Comparison of ENCODE assay signal across 1 cellular context in genomic region chr4:1410491-1411325, GRCh38.
TF ChIP-seq lines count a peak whose summit lies in the region.

No MANE protein-coding gene starts in this region.

TF ChIP-seq in K562, 482 proteins besides CTCF, POLR2A, EP300 and RAD21 (continued from another document and continues in another):
- no peak for TF ChIP-seq THAP12 (CRISPR knock-in tag; IDR thresholded peaks at IDR 0.05)
- TF ChIP-seq ETS1 (conservative IDR thresholded peaks at IDR 0.05; ENCODE audit: control insufficient read depth, low read depth, low read length): peak; percentile 98
- peak; percentile 98 for TF ChIP-seq DMBX1 (CRISPR knock-in tag; IDR thresholded peaks at IDR 0.05; ENCODE audit: borderline replicate concordance)
- no peak for TF ChIP-seq PHB2 (IDR thresholded peaks at IDR 0.05; ENCODE audit: low read depth)
- TF ChIP-seq GATAD2B (IDR thresholded peaks at IDR 0.05; ENCODE audit: borderline replicate concordance): no peak
- no peak for TF ChIP-seq U2AF2 (optimal IDR thresholded peaks at IDR 0.05; ENCODE audit: low read depth, low read length)
- no peak for TF ChIP-seq NR2C1 (IDR thresholded peaks at IDR 0.05)
- TF ChIP-seq NR2C1 (tag; IDR thresholded peaks at IDR 0.05): no peak; the same call in 1 of the 2 replicates
- TF ChIP-seq ZNF644 (tag; IDR thresholded peaks at IDR 0.05; ENCODE audit: low read depth): peak; percentile 98
- TF ChIP-seq ZBTB7A (IDR thresholded peaks at IDR 0.05; ENCODE audit: borderline replicate concordance, control insufficient read depth, low read depth, low read length): peak; percentile 100
- peak; percentile 88 to 92 for TF ChIP-seq CBX3 (IDR thresholded peaks at IDR 0.05; ENCODE audit: borderline replicate concordance in 1 of 2, low read length in 2 of 2)
- TF ChIP-seq ZNF551 (CRISPR knock-in tag; IDR thresholded peaks at IDR 0.05): no peak
- no peak for TF ChIP-seq ZNF57 (CRISPR knock-in tag; IDR thresholded peaks at IDR 0.05)
- TF ChIP-seq GTF2E2 (tag; IDR thresholded peaks at IDR 0.05): no peak
- no peak for TF ChIP-seq SLC30A9 (CRISPR knock-in tag; IDR thresholded peaks at IDR 0.05)
- TF ChIP-seq MTA2 (IDR thresholded peaks at IDR 0.05; ENCODE audit: low read depth): no peak
- no peak for TF ChIP-seq CEBPZ (IDR thresholded peaks at IDR 0.05; ENCODE audit: borderline replicate concordance, low read depth, low read length)
- TF ChIP-seq RBM14 (IDR thresholded peaks at IDR 0.05; ENCODE audit: borderline replicate concordance, insufficient read depth, low read depth, low read length): no peak
- peak; percentile 93 for TF ChIP-seq MECOM (CRISPR knock-in tag; IDR thresholded peaks at IDR 0.05)
- 0 out of 4 replicates have a peak, but pooled peaks of 1 of the 2 experiments have one; percentile 14 for TF ChIP-seq KDM1A (IDR thresholded peaks at IDR 0.05)
- TF ChIP-seq ZNF699 (CRISPR knock-in tag; IDR thresholded peaks at IDR 0.05; ENCODE audit: insufficient replicate concordance): no peak
- no peak for TF ChIP-seq TFE3 (CRISPR knock-in tag; IDR thresholded peaks at IDR 0.05)
- no peak for TF ChIP-seq MEF2A (IDR thresholded peaks at IDR 0.05; ENCODE audit: control insufficient read depth, low read depth, low read length)
- TF ChIP-seq ARID3A (IDR thresholded peaks at IDR 0.05; ENCODE audit: borderline replicate concordance, low read depth, low read length): no peak
- no peak for TF ChIP-seq BRCA1 (IDR thresholded peaks at IDR 0.05)
- peak; percentile 100 for TF ChIP-seq BRCA1 (CRISPR knock-in tag; IDR thresholded peaks at IDR 0.05)
- no peak for TF ChIP-seq ZNF445 (CRISPR knock-in tag; IDR thresholded peaks at IDR 0.05; ENCODE audit: low read depth)
- TF ChIP-seq ZNF277 (CRISPR knock-in tag; IDR thresholded peaks at IDR 0.05; ENCODE audit: borderline replicate concordance): no peak
- TF ChIP-seq TEAD1 (CRISPR knock-in tag; IDR thresholded peaks at IDR 0.05): peak; percentile 72 to 99
- TF ChIP-seq BDP1 (IDR thresholded peaks at IDR 0.05; ENCODE audit: insufficient read depth, insufficient read length): no peak
- TF ChIP-seq NRF1 (conservative IDR thresholded peaks at IDR 0.05 in 1 of 2, IDR thresholded peaks at IDR 0.05 in 1 of 2): no peak
- no peak for TF ChIP-seq YBX1 (IDR thresholded peaks at IDR 0.05)
- TF ChIP-seq TEAD4 (IDR thresholded peaks at IDR 0.05; ENCODE audit: low read length): 0 out of 2 replicates have a peak, but pooled peaks have one; percentile 19
- peak; percentile 99 for TF ChIP-seq TEAD4 (CRISPR knock-in tag; IDR thresholded peaks at IDR 0.05; ENCODE audit: borderline replicate concordance)
- peak; percentile 93 for TF ChIP-seq SMAD4 (CRISPR knock-in tag; conservative IDR thresholded peaks at IDR 0.05)
- TF ChIP-seq SREBF2 (CRISPR knock-in tag; IDR thresholded peaks at IDR 0.05): peak; percentile 100
- TF ChIP-seq CC2D1A (IDR thresholded peaks at IDR 0.05): no peak
- TF ChIP-seq ZFPM2 (CRISPR knock-in tag; IDR thresholded peaks at IDR 0.05): peak; percentile 83; the same call in 1 of the 2 replicates
- TF ChIP-seq PBX2 (CRISPR knock-in tag; IDR thresholded peaks at IDR 0.05; ENCODE audit: low read depth): peak; percentile 94
- TF ChIP-seq PBX2 (tag; conservative IDR thresholded peaks at IDR 0.05; ENCODE audit: low read depth): no peak
- 0 out of 2 replicates have a peak, but pooled peaks have one; percentile 22 for TF ChIP-seq TOE1 (IDR thresholded peaks at IDR 0.05; ENCODE audit: borderline replicate concordance)
- TF ChIP-seq TOE1 (CRISPR knock-in tag; IDR thresholded peaks at IDR 0.05; ENCODE audit: borderline replicate concordance, low read depth): peak; percentile 100
- TF ChIP-seq JUND (IDR thresholded peaks at IDR 0.05; ENCODE audit: borderline replicate concordance, low read depth, low read length): peak; percentile 49; the same call in 1 of the 2 replicates
- peak; percentile 55; the same call in 1 of the 3 replicates for TF ChIP-seq JUND (tag; IDR thresholded peaks at IDR 0.05; ENCODE audit: borderline replicate concordance, low read depth, low read length)
- TF ChIP-seq LARP7 (IDR thresholded peaks at IDR 0.05): no peak
- TF ChIP-seq ZBTB5 (IDR thresholded peaks at IDR 0.05): no peak
- TF ChIP-seq TRIM28 (IDR thresholded peaks at IDR 0.05): no peak
- TF ChIP-seq PHF20 (IDR thresholded peaks at IDR 0.05; ENCODE audit: partially characterized antibody): no peak
- TF ChIP-seq MBD2 (IDR thresholded peaks at IDR 0.05; ENCODE audit: borderline replicate concordance, low read depth): no peak
- TF ChIP-seq ZNF512 (tag; IDR thresholded peaks at IDR 0.05): no peak
- TF ChIP-seq TAF15 (IDR thresholded peaks at IDR 0.05; ENCODE audit: low read depth, low read length): no peak
- peak; percentile 90 for TF ChIP-seq ZNF121 (CRISPR knock-in tag; conservative IDR thresholded peaks at IDR 0.05)
